In the genomic region with DNA sequence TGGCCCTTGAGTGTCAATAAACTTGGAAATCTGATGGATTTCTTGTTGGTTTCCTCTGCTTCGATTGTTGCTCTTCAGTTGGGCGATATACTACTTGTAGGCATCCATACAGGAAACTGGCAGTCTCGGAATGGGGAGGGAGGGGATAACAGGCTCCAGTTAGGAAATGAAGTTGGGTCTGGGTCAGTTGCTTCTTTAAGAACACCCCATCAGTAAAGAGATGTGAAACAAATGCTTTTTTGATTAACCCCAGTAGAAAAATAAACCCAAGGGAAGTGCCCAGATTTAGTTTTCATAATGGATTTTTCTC, we compare ENCODE assay signal across 8 cellular contexts. TPM values are rescaled to one million over a fixed set of nuclear protein-coding genes. Genes with fewer than 3 reads are reported as not detected.
DNase-seq lines count a peak whose midpoint lies in the region; ATAC-seq and TF ChIP-seq lines count a peak whose summit lies in the region.

No MANE protein-coding gene starts in this region.

- POLR2A ChIA-PET in WTC11 (lab: Charles Lee) = no interaction called here

- H3K27me3 Mint-ChIP-seq in HFFc6 (ENCODE audit: insufficient read depth) (peaks cover 4% of the 10 kb centered on the region; the same call in 1 of the 2 replicates), WTC11 (ENCODE audit: low read depth) (peaks cover 3% of the 10 kb centered on the region; the same call in 1 of the 2 replicates)

- H3K27me3 ChIP-seq in iPS-15b (ENCODE audit: control insufficient read depth, insufficient read depth, low read length) (no peaks in the 10 kb centered on the region), thoracic aorta (replicated peaks; ENCODE audit: insufficient read depth) (no peaks in the 10 kb centered on the region)

- CTCF ChIA-PET in WTC11 (lab: Charles Lee) = interaction anchor here (1.9 kb wide), 1 partner anchor 32 kb away, joined by 7 read pairs; no protein-coding TSS in a partner anchor

- H3K4me3 ChIP-seq in iPS-15b (ENCODE audit: low read depth, low read length) = peak overlapping the region; percentile 95
- H3K4me3 ChIP-seq in thoracic aorta = peak overlapping the region; percentile 92

- H3K9me3 ChIP-seq in iPS-15b (ENCODE audit: control insufficient read depth, insufficient read depth, low read length) (no peaks in the 10 kb centered on the region), thoracic aorta (no peaks in the 10 kb centered on the region)

- TF ChIP-seq CTCF in HFFc6 (IDR thresholded peaks at IDR 0.05) (no peak), WTC11 (IDR thresholded peaks at IDR 0.05) (no peak), thoracic aorta (IDR thresholded peaks at IDR 0.05) (no peak)

- H3K4me1 ChIP-seq in iPS-15b (ENCODE audit: control insufficient read depth, insufficient read depth, low read length) (no peaks in the 10 kb centered on the region), thoracic aorta (ENCODE audit: control insufficient read depth in 1 of 2, low read depth in 2 of 2) (peaks cover 22 to 37% of the 10 kb centered on the region in 2 donors)

- H3K36me3 Mint-ChIP-seq in HFFc6 (ENCODE audit: low read depth) = peaks cover 16% of the 10 kb centered on the region
- H3K36me3 Mint-ChIP-seq in WTC11 = peaks cover 3% of the 10 kb centered on the region; the same call in 1 of the 2 replicates

- H3K9me3 Mint-ChIP-seq in HFFc6 (no peaks in the 10 kb centered on the region; the same call in 1 of the 2 replicates), WTC11 (peaks cover 3% of the 10 kb centered on the region; the same call in 1 of the 2 replicates)

- in situ Hi-C loops in ACHN (cut with HindIII; ENCODE audit: low pct_ligation_motif_present, low pct_unique_long_range_greater_than_20kb, low sequenced_read_pairs) = no loop called here

- peak overlapping the region; percentile 92 for H3K4me3 Mint-ChIP-seq in HFFc6
- H3K4me3 Mint-ChIP-seq in WTC11 = peak overlapping the region; percentile 99

- H3K27ac Mint-ChIP-seq in HFFc6 (peak overlapping the region; percentile 98), WTC11 (peak overlapping the region; percentile 97)

- ATAC-seq in WTC11 (peak; percentile 41), thoracic aorta (ENCODE audit: insufficient number of reproducible peaks, low FRiP score, low read depth) (no peak), GM21381 (IDR thresholded peaks at IDR 0.05; ENCODE audit: unreplicated experiment) (no peak)

- H3K4me1 Mint-ChIP-seq in HFFc6 (ENCODE audit: low read depth) (peaks cover 45% of the 10 kb centered on the region), WTC11 (peaks cover 43% of the 10 kb centered on the region)

- peak overlapping the region; percentile 92 for H3K9ac ChIP-seq in iPS-15b (ENCODE audit: low read depth, low read length)

- H3K27ac ChIP-seq in thoracic aorta = peak overlapping the region; percentile 88

- H3K36me3 ChIP-seq in iPS-15b (ENCODE audit: control insufficient read depth, insufficient read depth, low read length) = no peaks in the 10 kb centered on the region
- no peaks in the 10 kb centered on the region for H3K36me3 ChIP-seq in thoracic aorta

- peak; percentile 43 for DNase-seq in ELR (ENCODE audit: low read depth)
- DNase-seq in HFFc6 = no peak
- DNase-seq in WTC11 (ENCODE audit: low spot score) = no peak
- DNase-seq in thoracic aorta (ENCODE audit: low spot score) = no peak
- no peak for DNase-seq in stimulated activated CD4-positive, alpha-beta T cell treated with anti-CD3 and anti-CD28 coated beads, Interleukin-2, amount 100 ng/mL, for 48 hours
- no peak for DNase-seq in ACHN

TF ChIP-seq in WTC11, 78 proteins besides CTCF, POLR2A, EP300 and RAD21 (continues in another document):
- TF ChIP-seq ZNF232 (CRISPR knock-in tag; IDR thresholded peaks at IDR 0.05) = no peak
- no peak for TF ChIP-seq NR2C2 (CRISPR knock-in tag; IDR thresholded peaks at IDR 0.05)
- TF ChIP-seq ZNF263 (CRISPR knock-in tag; IDR thresholded peaks at IDR 0.05; ENCODE audit: low read depth) = no peak
- no peak for TF ChIP-seq NFE2L1 (CRISPR knock-in tag; IDR thresholded peaks at IDR 0.05)
- TF ChIP-seq, protein P1, sequence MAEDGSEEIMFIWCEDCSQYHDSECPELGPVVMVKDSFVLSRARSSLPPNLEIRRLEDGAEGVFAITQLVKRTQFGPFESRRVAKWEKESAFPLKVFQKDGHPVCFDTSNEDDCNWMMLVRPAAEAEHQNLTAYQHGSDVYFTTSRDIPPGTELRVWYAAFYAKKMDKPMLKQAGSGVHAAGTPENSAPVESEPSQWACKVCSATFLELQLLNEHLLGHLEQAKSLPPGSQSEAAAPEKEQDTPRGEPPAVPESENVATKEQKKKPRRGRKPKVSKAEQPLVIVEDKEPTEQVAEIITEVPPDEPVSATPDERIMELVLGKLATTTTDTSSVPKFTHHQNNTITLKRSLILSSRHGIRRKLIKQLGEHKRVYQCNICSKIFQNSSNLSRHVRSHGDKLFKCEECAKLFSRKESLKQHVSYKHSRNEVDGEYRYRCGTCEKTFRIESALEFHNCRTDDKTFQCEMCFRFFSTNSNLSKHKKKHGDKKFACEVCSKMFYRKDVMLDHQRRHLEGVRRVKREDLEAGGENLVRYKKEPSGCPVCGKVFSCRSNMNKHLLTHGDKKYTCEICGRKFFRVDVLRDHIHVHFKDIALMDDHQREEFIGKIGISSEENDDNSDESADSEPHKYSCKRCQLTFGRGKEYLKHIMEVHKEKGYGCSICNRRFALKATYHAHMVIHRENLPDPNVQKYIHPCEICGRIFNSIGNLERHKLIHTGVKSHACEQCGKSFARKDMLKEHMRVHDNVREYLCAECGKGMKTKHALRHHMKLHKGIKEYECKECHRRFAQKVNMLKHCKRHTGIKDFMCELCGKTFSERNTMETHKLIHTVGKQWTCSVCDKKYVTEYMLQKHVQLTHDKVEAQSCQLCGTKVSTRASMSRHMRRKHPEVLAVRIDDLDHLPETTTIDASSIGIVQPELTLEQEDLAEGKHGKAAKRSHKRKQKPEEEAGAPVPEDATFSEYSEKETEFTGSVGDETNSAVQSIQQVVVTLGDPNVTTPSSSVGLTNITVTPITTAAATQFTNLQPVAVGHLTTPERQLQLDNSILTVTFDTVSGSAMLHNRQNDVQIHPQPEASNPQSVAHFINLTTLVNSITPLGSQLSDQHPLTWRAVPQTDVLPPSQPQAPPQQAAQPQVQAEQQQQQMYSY (CRISPR knock-in tag; IDR thresholded peaks at IDR 0.05) = no peak
- TF ChIP-seq, protein P2, sequence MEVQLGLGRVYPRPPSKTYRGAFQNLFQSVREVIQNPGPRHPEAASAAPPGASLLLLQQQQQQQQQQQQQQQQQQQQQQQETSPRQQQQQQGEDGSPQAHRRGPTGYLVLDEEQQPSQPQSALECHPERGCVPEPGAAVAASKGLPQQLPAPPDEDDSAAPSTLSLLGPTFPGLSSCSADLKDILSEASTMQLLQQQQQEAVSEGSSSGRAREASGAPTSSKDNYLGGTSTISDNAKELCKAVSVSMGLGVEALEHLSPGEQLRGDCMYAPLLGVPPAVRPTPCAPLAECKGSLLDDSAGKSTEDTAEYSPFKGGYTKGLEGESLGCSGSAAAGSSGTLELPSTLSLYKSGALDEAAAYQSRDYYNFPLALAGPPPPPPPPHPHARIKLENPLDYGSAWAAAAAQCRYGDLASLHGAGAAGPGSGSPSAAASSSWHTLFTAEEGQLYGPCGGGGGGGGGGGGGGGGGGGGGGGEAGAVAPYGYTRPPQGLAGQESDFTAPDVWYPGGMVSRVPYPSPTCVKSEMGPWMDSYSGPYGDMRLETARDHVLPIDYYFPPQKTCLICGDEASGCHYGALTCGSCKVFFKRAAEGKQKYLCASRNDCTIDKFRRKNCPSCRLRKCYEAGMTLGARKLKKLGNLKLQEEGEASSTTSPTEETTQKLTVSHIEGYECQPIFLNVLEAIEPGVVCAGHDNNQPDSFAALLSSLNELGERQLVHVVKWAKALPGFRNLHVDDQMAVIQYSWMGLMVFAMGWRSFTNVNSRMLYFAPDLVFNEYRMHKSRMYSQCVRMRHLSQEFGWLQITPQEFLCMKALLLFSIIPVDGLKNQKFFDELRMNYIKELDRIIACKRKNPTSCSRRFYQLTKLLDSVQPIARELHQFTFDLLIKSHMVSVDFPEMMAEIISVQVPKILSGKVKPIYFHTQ (CRISPR knock-in tag; IDR thresholded peaks at IDR 0.05) = no peak
- no peak for TF ChIP-seq FOXK1 (CRISPR knock-in tag; IDR thresholded peaks at IDR 0.05)
- TF ChIP-seq, protein P3, sequence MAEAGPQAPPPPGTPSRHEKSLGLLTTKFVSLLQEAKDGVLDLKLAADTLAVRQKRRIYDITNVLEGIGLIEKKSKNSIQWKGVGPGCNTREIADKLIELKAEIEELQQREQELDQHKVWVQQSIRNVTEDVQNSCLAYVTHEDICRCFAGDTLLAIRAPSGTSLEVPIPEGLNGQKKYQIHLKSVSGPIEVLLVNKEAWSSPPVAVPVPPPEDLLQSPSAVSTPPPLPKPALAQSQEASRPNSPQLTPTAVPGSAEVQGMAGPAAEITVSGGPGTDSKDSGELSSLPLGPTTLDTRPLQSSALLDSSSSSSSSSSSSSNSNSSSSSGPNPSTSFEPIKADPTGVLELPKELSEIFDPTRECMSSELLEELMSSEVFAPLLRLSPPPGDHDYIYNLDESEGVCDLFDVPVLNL (CRISPR knock-in tag; IDR thresholded peaks at IDR 0.05; ENCODE audit: borderline replicate concordance, low read depth) = no peak

RNA-seq across cellular contexts. Expression of a gene that starts 0.7 kb away (rescaled TPM):
- 10 to 100 TPM; 34.9 to 46.4 (median 38.4) TPM for total RNA-seq in HFFc6 (2021; fragmentation: NEBNext Ultra II Directional; extraction: Animal tissue kit (Norgen Biotek cat#: 25700))
- total RNA-seq in WTC11 (2021) (36.5 to 41.5 TPM (median 37.8 TPM) in 3 replicates), thoracic aorta (10 to 100 TPM; 29.2 to 36.4 TPM)

RNA-seq across cellular contexts. Expression of a gene that starts 48.6 kb away (rescaled TPM):
- not detected for total RNA-seq in HFFc6 (2021; fragmentation: NEBNext Ultra II Directional; extraction: Animal tissue kit (Norgen Biotek cat#: 25700))
- total RNA-seq in WTC11 (2021) (not detected in 3 replicates), thoracic aorta (not detected)
